ENCODE assay signal across 27 cellular contexts in genomic region chr22:27843441-27843840, GRCh38. TPM values are rescaled to one million over a fixed set of nuclear protein-coding genes. Genes with fewer than 3 reads are reported as not detected.
DNase-seq lines count a peak whose midpoint lies in the region; TF ChIP-seq lines count a peak whose summit lies in the region.
"Had no signal": no experiment of that assay in that cellular context is flagged by ENCODE, and none has a peak within 500 bp of the region (broad histone marks: within the 10 kb centered on the region; RNA-seq: fewer than 3 reads in every experiment).

No MANE protein-coding gene starts in this region.

- DNase-seq in MCF 10A (ENCODE audit: unreplicated experiment) (no peak), breast epithelium (ENCODE audit: low spot score in 2 of 2) (no peak), nephron progenitor cell (no peak), vagina (ENCODE audit: extremely low spot score in 2 of 2) (peak in 1 of 2 donors; percentile 93), glomerular visceral epithelial cell (ENCODE audit: extremely low spot score) (no peak), chondrocyte (ENCODE audit: low spot score) (no peak)
- DNase-seq in effector memory CD4-positive, alpha-beta T cell = no peak
- DNase-seq: activated CD4-positive, alpha-beta T cell treated with anti-CD3 and anti-CD28 coated beads, Interleukin-2, amount 50 U/mL, for 4 hours; activated naive CD4-positive, alpha-beta T cell treated with anti-CD3 and anti-CD28 coated beads, Interleukin-2, amount 10 ng/mL, durations not matched to agents 7 days and 5 days; central memory CD4-positive, alpha-beta T cell; dorsolateral prefrontal cortex; Kasumi-1; lower lobe of right lung; NCI-H1048; NCI-H1930; NCI-H2227 treated with DMSO at 0.1 percent for 48 hours; nucleus accumbens; PC-3; SJCRH30; stimulated activated CD4-positive, alpha-beta T cell treated with anti-CD3 and anti-CD28 coated beads, Interleukin-4, amount 100 ng/mL, for 1 hour; stimulated activated naive CD4-positive, alpha-beta T cell treated with Interleukin-2 at 50 U/mL for 16 hours had no signal

- H3K9me3 ChIP-seq in breast epithelium (no peaks in the 10 kb centered on the region), vagina (no peaks in the 10 kb centered on the region)
- no peaks in the 10 kb centered on the region for H3K9me3 ChIP-seq in effector memory CD4-positive, alpha-beta T cell (ENCODE audit: control insufficient read depth, low read length)
- H3K9me3 ChIP-seq: A549, BLaER1, lower lobe of right lung, SJCRH30, tibial artery had no signal

- CTCF ChIA-PET in MCF 10A (lab: Yijun Ruan, JAX) = interaction anchor here (1.0 kb wide), 1 partner anchor 9 kb away, joined by 5 read pairs; no protein-coding TSS in a partner anchor

- H3K27me3 ChIP-seq in breast epithelium (no peaks in the 10 kb centered on the region), vagina (no peaks in the 10 kb centered on the region)
- H3K27me3 ChIP-seq in effector memory CD4-positive, alpha-beta T cell (replicated peaks; ENCODE audit: control insufficient read depth, insufficient read depth, low read length, poor library complexity, severe bottlenecking) = no peaks in the 10 kb centered on the region
- H3K27me3 ChIP-seq: BLaER1, dorsolateral prefrontal cortex, hepatocyte, SJCRH30, tibial artery had no signal

- no peaks in the 10 kb centered on the region for H3K9me3 Mint-ChIP-seq in MCF 10A (ENCODE audit: unreplicated experiment)
- H3K9me3 Mint-ChIP-seq in brain = peaks cover 0 to 3% (median 0%) of the 10 kb centered on the region in 5 experiments
- peaks cover 5% of the 10 kb centered on the region for H3K9me3 Mint-ChIP-seq in nephron progenitor cell
- H3K9me3 Mint-ChIP-seq in chondrocyte (ENCODE audit: low read depth) = no peaks in the 10 kb centered on the region
- H3K9me3 Mint-ChIP-seq: activated naive CD4-positive, alpha-beta T cell treated with anti-CD3 and anti-CD28 coated beads, Interleukin-2, amount 10 ng/mL, durations not matched to agents 7 days and 5 days had no signal

- TF ChIP-seq CTCF in MCF 10A (IDR thresholded peaks at IDR 0.05; ENCODE audit: unreplicated experiment) (no peak), breast epithelium (IDR thresholded peaks at IDR 0.05) (no peak), brain (conservative IDR thresholded peaks at IDR 0.05) (no peak), nephron progenitor cell (IDR thresholded peaks at IDR 0.05) (no peak), vagina (IDR thresholded peaks at IDR 0.05) (no peak), chondrocyte (IDR thresholded peaks at IDR 0.05) (no peak)

- no TSS peak for BruUV-seq in MCF 10A (replicated peaks; lab: Mats Ljungman, UMichigan)

- H3K27me3 Mint-ChIP-seq in MCF 10A (ENCODE audit: insufficient read depth, unreplicated experiment) (no peaks in the 10 kb centered on the region), brain (no peaks in the 10 kb centered on the region), nephron progenitor cell (ENCODE audit: low read depth, poor library complexity) (peaks cover 8% of the 10 kb centered on the region), chondrocyte (ENCODE audit: low read depth) (no peaks in the 10 kb centered on the region)
- H3K27me3 Mint-ChIP-seq: activated naive CD4-positive, alpha-beta T cell treated with anti-CD3 and anti-CD28 coated beads, Interleukin-2, amount 10 ng/mL, durations not matched to agents 7 days and 5 days had no signal

- H3K4me1 Mint-ChIP-seq in MCF 10A (ENCODE audit: insufficient read depth, unreplicated experiment) (no peaks in the 10 kb centered on the region), brain (peaks cover 69% of the 10 kb centered on the region), nephron progenitor cell (peaks cover 70% of the 10 kb centered on the region), chondrocyte (ENCODE audit: low read depth) (peaks cover 50% of the 10 kb centered on the region)
- H3K4me1 Mint-ChIP-seq: activated naive CD4-positive, alpha-beta T cell treated with anti-CD3 and anti-CD28 coated beads, Interleukin-2, amount 10 ng/mL, durations not matched to agents 7 days and 5 days had no signal

- no peak overlapping the region for H3K4me3 ChIP-seq in breast epithelium
- no peak overlapping the region for H3K4me3 ChIP-seq in vagina
- H3K4me3 ChIP-seq in effector memory CD4-positive, alpha-beta T cell (ENCODE audit: insufficient read depth, low read depth, low read length, poor library complexity, severe bottlenecking) = no peak overlapping the region
- H3K4me3 ChIP-seq: A549, BLaER1, dorsolateral prefrontal cortex, hepatocyte, lower lobe of right lung, SJCRH30, tibial artery had no signal

- H3K27ac ChIP-seq in breast epithelium (peak overlapping the region in 1 of 2 donors; percentile 81), vagina (peak overlapping the region; percentile 6)
- H3K27ac ChIP-seq in effector memory CD4-positive, alpha-beta T cell (ENCODE audit: insufficient read depth, low read length, poor library complexity, severe bottlenecking) = no peak overlapping the region
- H3K27ac ChIP-seq: A549, BLaER1, lower lobe of right lung, SJCRH30, tibial artery had no signal

- H3K36me3 ChIP-seq in breast epithelium (no peaks in the 10 kb centered on the region), vagina (peaks cover 0 to 4% of the 10 kb centered on the region in 2 donors)
- peaks cover 15% of the 10 kb centered on the region for H3K36me3 ChIP-seq in effector memory CD4-positive, alpha-beta T cell (ENCODE audit: control insufficient read depth, insufficient read depth, low read length)
- H3K36me3 ChIP-seq: lower lobe of right lung had no signal

- TF ChIP-seq POLR2A in breast epithelium (IDR thresholded peaks at IDR 0.05) (no peak), vagina (IDR thresholded peaks at IDR 0.05) (no peak)

- H3K27ac Mint-ChIP-seq in MCF 10A (ENCODE audit: low read depth, unreplicated experiment) = peak overlapping the region; percentile 13
- peak overlapping the region; percentile 26 to 89 (median 77) for H3K27ac Mint-ChIP-seq in brain
- peak overlapping the region; percentile 26 for H3K27ac Mint-ChIP-seq in nephron progenitor cell
- no peak overlapping the region for H3K27ac Mint-ChIP-seq in chondrocyte (ENCODE audit: unreplicated experiment)
- H3K27ac Mint-ChIP-seq: activated naive CD4-positive, alpha-beta T cell treated with anti-CD3 and anti-CD28 coated beads, Interleukin-2, amount 10 ng/mL, durations not matched to agents 7 days and 5 days; WTC11 had no signal

- H3K4me1 ChIP-seq in breast epithelium = no peaks in the 10 kb centered on the region
- H3K4me1 ChIP-seq in vagina = peaks cover 12% of the 10 kb centered on the region
- no peaks in the 10 kb centered on the region for H3K4me1 ChIP-seq in effector memory CD4-positive, alpha-beta T cell (ENCODE audit: control insufficient read depth, insufficient read depth, low read length, poor library complexity, severe bottlenecking)
- H3K4me1 ChIP-seq: A549, BLaER1, SJCRH30 had no signal

- no peak overlapping the region for H3K4me3 Mint-ChIP-seq in MCF 10A (ENCODE audit: unreplicated experiment)
- peak overlapping the region in 1 of 5 experiments; percentile 45 for H3K4me3 Mint-ChIP-seq in brain
- peak overlapping the region; percentile 35 for H3K4me3 Mint-ChIP-seq in nephron progenitor cell
- H3K4me3 Mint-ChIP-seq in chondrocyte (ENCODE audit: unreplicated experiment) = no peak overlapping the region
- H3K4me3 Mint-ChIP-seq: activated naive CD4-positive, alpha-beta T cell treated with anti-CD3 and anti-CD28 coated beads, Interleukin-2, amount 10 ng/mL, durations not matched to agents 7 days and 5 days; WTC11 had no signal

- intact Hi-C loops in MCF 10A (cut with micrococcal nuclease) = no loop called here
- intact Hi-C loops in breast epithelium (cut with DNase I; ENCODE audit: low total_unique reads) = no loop called here
- intact Hi-C loops in vagina (cut with DNase I) = loop anchor here (10.0 kb wide), 1 partner anchor 1489 kb away; no protein-coding TSS in a partner anchor

- H3K36me3 Mint-ChIP-seq in MCF 10A (ENCODE audit: insufficient read depth, unreplicated experiment) = peaks cover 47% of the 10 kb centered on the region
- peaks cover 12% of the 10 kb centered on the region for H3K36me3 Mint-ChIP-seq in brain
- peaks cover 13% of the 10 kb centered on the region for H3K36me3 Mint-ChIP-seq in nephron progenitor cell (ENCODE audit: low read depth)
- peaks cover 8% of the 10 kb centered on the region for H3K36me3 Mint-ChIP-seq in chondrocyte (ENCODE audit: low read depth)

- POLR2A ChIA-PET in MCF 10A (lab: Yijun Ruan, JAX) = no interaction called here

RNA-seq across cellular contexts. Expression of gene MN1, which starts 41.9 kb away (rescaled TPM):
- 3.9 and 5.7 TPM in 2 replicates for total RNA-seq in MCF 10A (2022)
- total RNA-seq in breast epithelium = 1 to 10 TPM; 2.0 to 4.7 (median 3.2) TPM
- 1.7 TPM for polyA plus RNA-seq in brain (ENCODE audit: insufficient read depth, low read depth, low replicate concordance)
- 6.1 TPM for total RNA-seq in vagina
- 119 to 156 TPM (median 121 TPM) in 3 replicates for total RNA-seq in chondrocyte

Comparison
In these comparisons a context has a peak if more than half of its experiments do, and no peak if none do; other contexts are left out.
1. RNA of gene MN1, which starts 41.9 kb away (total RNA-seq): 119 to 156 TPM in chondrocyte; 6.1 TPM in vagina (single experiment), 3.9 to 5.7 TPM in MCF 10A and 2.0 to 4.7 TPM in breast epithelium; every median in the first group is over 10 times any median in the second.